ENCODE assay signal across 15 cellular contexts in the genomic region with DNA sequence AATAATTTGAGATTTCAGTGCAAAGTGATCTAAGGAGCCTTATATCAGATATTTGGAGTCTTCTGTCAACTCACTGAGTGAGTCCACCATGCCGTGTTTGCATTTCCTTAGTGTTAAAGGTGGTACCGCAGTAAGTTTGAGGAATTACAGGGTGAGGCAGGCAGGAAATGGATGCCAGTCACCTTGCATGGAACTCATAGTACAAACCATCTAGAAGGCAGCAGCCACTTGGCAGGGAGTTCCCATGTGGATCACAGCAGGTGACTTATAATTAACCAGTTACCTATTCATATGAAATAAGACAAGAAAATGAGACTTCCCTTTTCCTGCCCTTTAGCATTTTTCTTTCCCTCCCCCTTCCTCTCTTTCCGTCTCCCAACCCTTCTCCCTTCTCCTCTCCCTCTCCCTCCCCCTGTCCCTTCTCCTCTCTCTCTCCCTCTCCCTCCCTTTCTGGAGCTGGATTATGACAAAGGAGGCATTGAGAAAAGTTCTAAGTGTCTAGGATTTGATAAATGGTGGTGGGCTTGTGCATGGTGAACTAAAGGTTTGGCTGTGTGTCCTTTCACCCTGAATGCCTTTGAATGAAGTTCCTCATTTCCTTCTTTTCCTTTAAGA.
"Had no signal": no experiment of that assay in that cellular context is flagged by ENCODE, and none has a peak within 500 bp of the region (broad histone marks: within the 10 kb centered on the region; RNA-seq: fewer than 3 reads in every experiment).

No MANE protein-coding gene starts in this region.

- H3K9me3 Mint-ChIP-seq: activated CD4-positive, alpha-beta memory T cell treated with anti-CD3 and anti-CD28 coated beads for 36 hours; activated naive CD8-positive, alpha-beta T cell treated with anti-CD3 and anti-CD28 coated beads for 36 hours; memory B cell; naive thymus-derived CD8-positive, alpha-beta T cell; stimulated activated naive B cell treated with anti-CD40 and anti-IgM and Interleukin-4, amounts not matched to agents 10 μg/mL and 1 μg/mL and 100 μg/mL, for 72 hours; T-helper 2 cell treated with Interferon-gamma antibody and Interleukin-4, amounts not matched to agents 5 μg/mL and 100 μg/mL, for 36 hours had no signal

- H3K27me3 Mint-ChIP-seq: activated CD4-positive, alpha-beta memory T cell treated with anti-CD3 and anti-CD28 coated beads for 36 hours; activated naive CD8-positive, alpha-beta T cell treated with anti-CD3 and anti-CD28 coated beads for 36 hours; memory B cell; naive thymus-derived CD8-positive, alpha-beta T cell; stimulated activated naive B cell treated with anti-CD40 and anti-IgM and Interleukin-4, amounts not matched to agents 10 μg/mL and 1 μg/mL and 100 μg/mL, for 72 hours had no signal

- H3K27ac Mint-ChIP-seq: activated CD4-positive, alpha-beta memory T cell treated with anti-CD3 and anti-CD28 coated beads for 36 hours; activated naive CD8-positive, alpha-beta T cell treated with anti-CD3 and anti-CD28 coated beads for 36 hours; stimulated activated naive B cell treated with anti-CD40 and anti-IgM and Interleukin-4, amounts not matched to agents 10 μg/mL and 1 μg/mL and 100 μg/mL, for 72 hours; T-helper 2 cell treated with Interferon-gamma antibody and Interleukin-4, amounts not matched to agents 5 μg/mL and 100 μg/mL, for 36 hours had no signal

- H3K4me3 Mint-ChIP-seq: activated CD4-positive, alpha-beta memory T cell treated with anti-CD3 and anti-CD28 coated beads for 36 hours; activated naive CD8-positive, alpha-beta T cell treated with anti-CD3 and anti-CD28 coated beads for 36 hours; memory B cell; naive thymus-derived CD8-positive, alpha-beta T cell; stimulated activated naive B cell treated with anti-CD40 and anti-IgM and Interleukin-4, amounts not matched to agents 10 μg/mL and 1 μg/mL and 100 μg/mL, for 72 hours; T-helper 2 cell treated with Interferon-gamma antibody and Interleukin-4, amounts not matched to agents 5 μg/mL and 100 μg/mL, for 36 hours had no signal

- DNase-seq: activated CD4-positive, alpha-beta memory T cell treated with anti-CD3 and anti-CD28 coated beads for 36 hours; activated CD4-positive, alpha-beta T cell treated with anti-CD3 and anti-CD28 coated beads for 4 hours; activated naive CD4-positive, alpha-beta T cell; activated naive CD8-positive, alpha-beta T cell treated with anti-CD3 and anti-CD28 coated beads for 36 hours; amygdala; body of pancreas; gastrocnemius medialis; head of caudate nucleus; kidney; left ventricle myocardium superior; naive thymus-derived CD8-positive, alpha-beta T cell; stimulated activated naive B cell treated with anti-CD40 and anti-IgM and Interleukin-4, amounts not matched to agents 10 μg/mL and 1 μg/mL and 100 μg/mL, for 72 hours; tibial artery had no signal

- ATAC-seq: body of pancreas; gastrocnemius medialis; left ventricle myocardium superior; naive thymus-derived CD8-positive, alpha-beta T cell; stimulated activated naive B cell treated with anti-CD40 and anti-IgM and Interleukin-4, amounts not matched to agents 10 μg/mL and 1 μg/mL and 100 μg/mL, for 72 hours had no signal
